ENCODE assay signal across 9 cellular contexts in the genomic region with DNA sequence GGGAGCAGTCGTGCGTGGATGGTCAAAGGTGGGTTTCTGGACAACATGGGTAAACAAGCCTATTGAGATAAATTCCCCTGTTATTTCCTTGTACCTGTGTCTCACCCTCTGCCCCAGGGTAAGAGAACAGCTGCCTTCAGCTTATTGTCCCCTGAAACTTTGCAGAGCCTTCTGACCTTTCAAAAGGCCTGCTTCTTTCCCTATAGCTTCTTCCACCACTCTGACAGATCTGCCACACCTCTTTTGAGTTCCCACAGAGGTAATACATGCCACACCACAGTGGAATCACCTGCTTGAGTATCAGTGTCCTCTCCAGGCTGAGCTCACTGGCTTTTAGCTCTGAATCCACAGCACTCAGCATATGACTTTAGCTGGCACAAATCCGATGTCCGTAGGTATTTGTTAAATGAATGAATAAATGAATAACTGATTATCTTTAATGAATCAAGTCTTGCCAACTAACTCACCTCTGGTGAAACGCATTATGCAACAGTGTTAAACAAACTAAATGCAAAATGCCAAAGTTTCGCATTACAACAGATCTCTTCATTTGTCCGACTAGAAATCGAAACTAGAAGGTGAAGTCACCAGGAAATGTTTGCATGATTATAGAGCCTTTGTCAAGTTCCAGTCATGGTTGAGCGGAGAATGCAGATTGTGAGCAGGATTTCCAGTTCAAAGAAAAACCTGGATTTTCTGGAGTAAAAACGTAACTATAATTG. TPM values are rescaled to one million over a fixed set of nuclear protein-coding genes. Genes with fewer than 3 reads are reported as not detected.
DNase-seq lines count a peak whose midpoint lies in the region; ATAC-seq and TF ChIP-seq lines count a peak whose summit lies in the region.
"Had no signal": no experiment of that assay in that cellular context is flagged by ENCODE, and none has a peak within 500 bp of the region (broad histone marks: within the 10 kb centered on the region; RNA-seq: fewer than 3 reads in every experiment).

No MANE protein-coding gene starts in this region.

- DNase-seq in DMS153 (lab: John Stamatoyannopoulos, UW), result peak; percentile 67
- peak; percentile 80 for DNase-seq in NCI-H1048 (lab: John Stamatoyannopoulos, UW)
- DNase-seq in cardiac fibroblast (ENCODE audit: low read depth in 2 of 2), result peak; percentile 1 to 13
- DNase-seq in mesenchymal stem cell, result peak; percentile 14
- DNase-seq in stimulated activated effector memory CD8-positive, alpha-beta T cell treated with anti-CD3 and anti-CD28 coated beads, Interleukin-12 subunit alpha, Interleukin-12 subunit beta, amount 100 ng/mL, for 72 hours (ENCODE audit: low spot score in 2 of 2), result no peak
- DNase-seq: sigmoid colon had no signal

- 86% methylated on average over 8 of the region's 10 CpGs for WGBS in mesenchymal stem cell

- no peaks in the 10 kb centered on the region for H3K36me3 Mint-ChIP-seq in stimulated activated effector memory CD8-positive, alpha-beta T cell treated with anti-CD3 and anti-CD28 coated beads, Interleukin-12 subunit alpha, Interleukin-12 subunit beta, amount 100 ng/mL, for 72 hours

- no peak overlapping the region for H3K9ac ChIP-seq in mesenchymal stem cell (ENCODE audit: low read length)

- H3K4me1 ChIP-seq in mesenchymal stem cell (ENCODE audit: control insufficient read depth, insufficient read depth, low read depth, low read length), result peaks cover 2% of the 10 kb centered on the region
- H3K4me1 ChIP-seq: sigmoid colon had no signal

- H3K23ac ChIP-seq in mesenchymal stem cell (ENCODE audit: low read length in 2 of 2), result no peak overlapping the region

- no peaks in the 10 kb centered on the region for H3K36me3 ChIP-seq in mesenchymal stem cell (ENCODE audit: control insufficient read depth in 1 of 2, insufficient read depth in 2 of 2, low read depth in 1 of 2, low read length in 2 of 2)
- H3K36me3 ChIP-seq: sigmoid colon had no signal

- no peak overlapping the region for H4K8ac ChIP-seq in mesenchymal stem cell (ENCODE audit: low read length)

- no peaks in the 10 kb centered on the region for H3K9me3 ChIP-seq in mesenchymal stem cell (ENCODE audit: control insufficient read depth, low read length)
- H3K9me3 ChIP-seq: sigmoid colon had no signal

- no peak overlapping the region for H3K4me3 Mint-ChIP-seq in stimulated activated effector memory CD8-positive, alpha-beta T cell treated with anti-CD3 and anti-CD28 coated beads, Interleukin-12 subunit alpha, Interleukin-12 subunit beta, amount 100 ng/mL, for 72 hours

- H2BK5ac ChIP-seq in mesenchymal stem cell (ENCODE audit: low read depth, low read length, poor library complexity, severe bottlenecking), result no peak overlapping the region

- no peak overlapping the region for H2AK5ac ChIP-seq in mesenchymal stem cell (ENCODE audit: low read length, severe bottlenecking)

- no peak overlapping the region for H2AFZ ChIP-seq in mesenchymal stem cell (ENCODE audit: low read depth, low read length)

- no peak overlapping the region for H4K91ac ChIP-seq in mesenchymal stem cell (ENCODE audit: low read length)

- no peak for TF ChIP-seq CTCF in cardiac fibroblast (IDR thresholded peaks at IDR 0.05; ENCODE audit: low read depth, low read length)

- H3K4me3 ChIP-seq in cardiac fibroblast (replicated peaks in 1 of 2; ENCODE audit: low read depth in 2 of 2, low read length in 2 of 2) (no peak overlapping the region), mesenchymal stem cell (ENCODE audit: insufficient read depth in 1 of 2, low read depth in 1 of 2, low read length in 2 of 2) (no peak overlapping the region)
- H3K4me3 ChIP-seq: sigmoid colon had no signal

- no peaks in the 10 kb centered on the region for H3K4me1 Mint-ChIP-seq in stimulated activated effector memory CD8-positive, alpha-beta T cell treated with anti-CD3 and anti-CD28 coated beads, Interleukin-12 subunit alpha, Interleukin-12 subunit beta, amount 100 ng/mL, for 72 hours

- H2BK12ac ChIP-seq in mesenchymal stem cell (ENCODE audit: low read length in 2 of 2), result no peak overlapping the region

- no peak overlapping the region for H2BK120ac ChIP-seq in mesenchymal stem cell (ENCODE audit: low read depth, low read length)

- no peak overlapping the region for H2BK15ac ChIP-seq in mesenchymal stem cell (ENCODE audit: low read depth, poor library complexity, severe bottlenecking)

- no peaks in the 10 kb centered on the region for H3K9me3 Mint-ChIP-seq in stimulated activated effector memory CD8-positive, alpha-beta T cell treated with anti-CD3 and anti-CD28 coated beads, Interleukin-12 subunit alpha, Interleukin-12 subunit beta, amount 100 ng/mL, for 72 hours

- TF ChIP-seq POLR2A in GM18505 (IDR thresholded peaks at IDR 0.05; ENCODE audit: borderline replicate concordance, extremely low read depth, insufficient read depth, insufficient read length), result no peak

- H3K27me3 ChIP-seq in mesenchymal stem cell (ENCODE audit: control insufficient read depth in 1 of 2, insufficient read depth in 1 of 2, low read length in 2 of 2), result peaks cover 0 to 13% of the 10 kb centered on the region in 2 experiments
- H3K27me3 ChIP-seq: sigmoid colon had no signal

- no peak for ATAC-seq in HG03097 (IDR thresholded peaks at IDR 0.05; ENCODE audit: low FRiP score, unreplicated experiment)
- no peak for ATAC-seq in stimulated activated effector memory CD8-positive, alpha-beta T cell treated with anti-CD3 and anti-CD28 coated beads, Interleukin-12 subunit alpha, Interleukin-12 subunit beta, amount 100 ng/mL, for 72 hours
- no peak for ATAC-seq in GM18505 (IDR thresholded peaks at IDR 0.05; ENCODE audit: unreplicated experiment)
- no peak for ATAC-seq in HG03469 (IDR thresholded peaks at IDR 0.05; ENCODE audit: unreplicated experiment)

- no peak overlapping the region for H3K4ac ChIP-seq in mesenchymal stem cell (ENCODE audit: low read depth in 1 of 2, low read length in 2 of 2)

- H3K27ac ChIP-seq in mesenchymal stem cell (ENCODE audit: low read length, poor library complexity, severe bottlenecking), result peak overlapping the region; percentile 72
- H3K27ac ChIP-seq: sigmoid colon had no signal

- H3K14ac ChIP-seq in mesenchymal stem cell (ENCODE audit: low read length in 2 of 2), result no peak overlapping the region

- H3K79me1 ChIP-seq in mesenchymal stem cell (replicated peaks; ENCODE audit: low read length, poor library complexity, severe bottlenecking), result no peaks in the 10 kb centered on the region

- peak overlapping the region; percentile 53 for H3K4me2 ChIP-seq in mesenchymal stem cell (ENCODE audit: low read length, poor library complexity, severe bottlenecking)

- H3K27ac Mint-ChIP-seq in stimulated activated effector memory CD8-positive, alpha-beta T cell treated with anti-CD3 and anti-CD28 coated beads, Interleukin-12 subunit alpha, Interleukin-12 subunit beta, amount 100 ng/mL, for 72 hours, result no peak overlapping the region

- H3K18ac ChIP-seq in mesenchymal stem cell (ENCODE audit: low read depth in 1 of 2, low read length in 2 of 2), result no peak overlapping the region

RNA-seq across cellular contexts. Expression of a gene that starts 16.3 kb away (rescaled TPM):
- polyA plus RNA-seq in mesenchymal stem cell (2013, experiment 1 of 2), result not detected
- not detected for polyA plus RNA-seq in mesenchymal stem cell (2013, experiment 2 of 2)
- polyA plus RNA-seq: sigmoid colon had no signal

Comparison
In these comparisons a context has a peak if more than half of its experiments do, and no peak if none do; other contexts are left out.
1. DNase-seq: peak in DMS153 (single experiment), NCI-H1048 (single experiment), cardiac fibroblast (2 of 2) and mesenchymal stem cell (single experiment); none in stimulated activated effector memory CD8-positive, alpha-beta T cell treated with anti-CD3 and anti-CD28 coated beads, Interleukin-12 subunit alpha, Interleukin-12 subunit beta, amount 100 ng/mL, for 72 hours (0 of 2).